4 cellular contexts compared by ENCODE assay signal in the genomic region with DNA sequence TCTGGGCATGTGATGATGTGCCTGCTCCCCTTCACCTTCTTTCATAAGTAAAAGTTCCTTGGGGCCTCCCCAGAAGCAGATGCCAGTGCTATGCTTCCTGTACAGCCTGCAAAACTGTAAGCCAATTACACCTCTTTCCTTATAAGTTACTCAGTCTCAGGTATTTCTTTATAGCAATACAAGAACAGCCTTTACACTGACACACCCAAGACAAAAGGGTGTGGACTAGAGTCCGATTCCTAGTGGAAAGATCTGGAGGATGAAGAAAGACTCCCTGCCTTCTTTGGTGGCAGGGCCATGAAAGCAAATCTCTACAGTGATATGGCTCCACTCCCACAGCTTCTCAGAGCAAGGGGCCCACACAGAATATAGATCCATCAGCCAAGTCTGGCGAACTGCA.
"Had no signal": no experiment of that assay in that cellular context is flagged by ENCODE, and none has a peak within 500 bp of the region (broad histone marks: within the 10 kb centered on the region; RNA-seq: fewer than 3 reads in every experiment).

No MANE protein-coding gene starts in this region.

- H3K4me3 Mint-ChIP-seq: GM23338, H9 had no signal

- DNase-seq: H9, HCEC 1CT, IMR-90 had no signal

- ATAC-seq: GM23338 had no signal

- H3K4me3 ChIP-seq: GM23338 had no signal

- H3K27ac Mint-ChIP-seq: GM23338 had no signal

- H3K4me1 Mint-ChIP-seq: GM23338, H9 had no signal
